11 cellular contexts compared by ENCODE assay signal in genomic region chr12:19507823-19508222, GRCh38.
A peak's percentile ranks its signal among the peaks of the same experiment; 100 is the strongest.
DNase-seq lines count a peak whose midpoint lies in the region; FAIRE-seq and TF ChIP-seq lines count a peak whose summit lies in the region.
"Had no signal": no experiment of that assay in that cellular context is flagged by ENCODE, and none has a peak within 500 bp of the region (broad histone marks: within the 10 kb centered on the region; RNA-seq: fewer than 3 reads in every experiment).

No MANE protein-coding gene starts in this region.

- H3K9ac ChIP-seq in GM23248: no peak overlapping the region

- TF ChIP-seq CTCF in cardiac fibroblast (IDR thresholded peaks at IDR 0.05; ENCODE audit: low read depth, low read length) (peak; percentile 30), hepatocyte (IDR thresholded peaks at IDR 0.05; ENCODE audit: poor library complexity) (peak; percentile 26), stomach (IDR thresholded peaks at IDR 0.05) (no peak), sigmoid colon (IDR thresholded peaks at IDR 0.05) (no peak)

- H3K4me3 ChIP-seq in GM23248 (no peak overlapping the region), cardiac fibroblast (replicated peaks in 1 of 2; ENCODE audit: low read depth in 2 of 2, low read length in 2 of 2) (no peak overlapping the region), hepatocyte (no peak overlapping the region), stomach (no peak overlapping the region), MG63 (no peak overlapping the region), sigmoid colon (no peak overlapping the region)

- in situ Hi-C loops in GM23248 (cut with MboI): no loop called here

- H4K20me1 ChIP-seq in GM23248 (ENCODE audit: insufficient read depth) (no peaks in the 10 kb centered on the region), hepatocyte (ENCODE audit: insufficient read depth, poor library complexity, severe bottlenecking) (no peaks in the 10 kb centered on the region)

- H3K27ac ChIP-seq in GM23248 (no peak overlapping the region), hepatocyte (no peak overlapping the region), stomach (no peak overlapping the region), sigmoid colon (no peak overlapping the region)

- no peak overlapping the region for H2AFZ ChIP-seq in GM23248
- H2AFZ ChIP-seq in hepatocyte: no peak overlapping the region

- no peak for TF ChIP-seq POLR2A in stomach (IDR thresholded peaks at IDR 0.05)
- TF ChIP-seq POLR2A in sigmoid colon (IDR thresholded peaks at IDR 0.05): no peak

- WGBS in GM23248 (ENCODE audit: low coverage in 1 of 2, low lambda C conversion rate in 2 of 2, missing lambda C conversion rate in 2 of 2), 2 experiments: 11 to 20% methylated on average over 1 of the region's 1 CpG
- 91% methylated on average over 1 of the region's 1 CpG for WGBS in hepatocyte (ENCODE audit: low lambda C conversion rate, missing lambda C conversion rate)
- WGBS in stomach, 5 donors: 45 to 77% (median 67%) methylated on average over 1 of the region's 1 CpG
- WGBS in sigmoid colon, 2 donors: 88 to 94% methylated on average over 1 of the region's 1 CpG

- H3K4me2 ChIP-seq in GM23248 (ENCODE audit: unreplicated experiment): no peak overlapping the region
- H3K4me2 ChIP-seq in hepatocyte: no peak overlapping the region

- no peaks in the 10 kb centered on the region for H3F3A ChIP-seq in GM23248 (ENCODE audit: insufficient read depth)

- TF ChIP-seq EP300 in stomach (IDR thresholded peaks at IDR 0.05) (no peak), sigmoid colon (IDR thresholded peaks at IDR 0.05) (no peak)

- H3K79me2 ChIP-seq in GM23248 (ENCODE audit: insufficient read depth) (peaks cover 99% of the 10 kb centered on the region), hepatocyte (peaks cover 67% of the 10 kb centered on the region)

- H3K36me3 ChIP-seq in GM23248 (ENCODE audit: low read depth): no peaks in the 10 kb centered on the region
- H3K36me3 ChIP-seq in hepatocyte (replicated peaks; ENCODE audit: insufficient read depth, low read depth): no peaks in the 10 kb centered on the region
- peaks cover 2 to 15% (median 12%) of the 10 kb centered on the region in 4 donors for H3K36me3 ChIP-seq in stomach
- peaks cover 22% of the 10 kb centered on the region for H3K36me3 ChIP-seq in MG63
- peaks cover 0 to 8% (median 3%) of the 10 kb centered on the region in 4 donors for H3K36me3 ChIP-seq in sigmoid colon

- H3K9me3 ChIP-seq in GM23248 (ENCODE audit: low read depth): no peaks in the 10 kb centered on the region
- H3K9me3 ChIP-seq in hepatocyte (ENCODE audit: low read depth): no peaks in the 10 kb centered on the region
- H3K9me3 ChIP-seq in stomach: no peaks in the 10 kb centered on the region
- no peaks in the 10 kb centered on the region for H3K9me3 ChIP-seq in MG63
- H3K9me3 ChIP-seq in sigmoid colon: no peaks in the 10 kb centered on the region

- H3K27me3 ChIP-seq in GM23248 (replicated peaks; ENCODE audit: insufficient read depth) (no peaks in the 10 kb centered on the region), hepatocyte (no peaks in the 10 kb centered on the region), stomach (no peaks in the 10 kb centered on the region), MG63 (no peaks in the 10 kb centered on the region), sigmoid colon (no peaks in the 10 kb centered on the region)

- no peaks in the 10 kb centered on the region for H3K9me2 ChIP-seq in GM23248 (ENCODE audit: insufficient read depth)
- no peaks in the 10 kb centered on the region for H3K9me2 ChIP-seq in hepatocyte (replicated peaks; ENCODE audit: insufficient read depth)

- peak; percentile 70 for FAIRE-seq in A204.1 (lab: Jason Lieb, UNC)

- DNase-seq in GM23248 (peak; percentile 61), cardiac fibroblast (ENCODE audit: low read depth in 2 of 2) (peak; percentile 61 to 74), hepatocyte (ENCODE audit: low spot score) (no peak), stomach (no peak), UCSD-AML1 (lab: John Stamatoyannopoulos, UW; ENCODE audit: unreplicated experiment) (no peak), MG63 (no peak), sigmoid colon (no peak)
- DNase-seq: activated gamma-delta T cell treated with Interleukin-2 at 50 U/mL for 16 hours, erythroblast, NCI-H1092 treated with DMSO at 0.1 percent for 48 hours had no signal

- intact Hi-C loops in stomach (cut with DNase I; ENCODE audit: low total_unique reads): no loop called here
- intact Hi-C loops in sigmoid colon (cut with DNase I): no loop called here

- H3K4me1 ChIP-seq in GM23248 (ENCODE audit: insufficient read depth): no peaks in the 10 kb centered on the region
- H3K4me1 ChIP-seq in hepatocyte (ENCODE audit: insufficient read depth): no peaks in the 10 kb centered on the region
- peaks cover 0 to 36% (median 8%) of the 10 kb centered on the region in 4 donors for H3K4me1 ChIP-seq in stomach
- H3K4me1 ChIP-seq in sigmoid colon: peaks cover 0 to 10% (median 8%) of the 10 kb centered on the region in 4 donors

Comparison
In these comparisons a context has a peak if more than half of its experiments do, and no peak if none do; other contexts are left out.
1. DNase-seq: peak in GM23248 (single experiment) and cardiac fibroblast (2 of 2); none in hepatocyte (single experiment), stomach (single experiment), UCSD-AML1 (single experiment), MG63 (single experiment) and sigmoid colon (single experiment).
2. CTCF ChIP-seq: peak in cardiac fibroblast (single experiment) and hepatocyte (single experiment); none in stomach (0 of 7) and sigmoid colon (0 of 4).